In the genomic region with DNA sequence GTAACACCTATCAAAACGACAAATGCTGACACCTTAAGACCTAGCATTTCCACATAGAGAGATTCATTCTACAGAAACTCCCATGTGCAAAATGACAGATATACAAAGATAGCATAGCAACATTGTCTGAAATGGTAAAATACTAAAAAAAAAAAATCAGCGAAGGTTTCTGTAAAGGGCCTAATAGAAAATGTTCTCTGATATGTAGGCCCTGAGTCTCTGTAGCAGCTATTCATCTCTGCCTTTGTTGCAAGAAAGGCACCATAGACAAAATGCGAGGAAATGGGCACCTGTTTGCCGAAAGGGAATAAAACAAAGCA, we compare ENCODE assay signal across 8 cellular contexts. TPM values are rescaled to one million over a fixed set of nuclear protein-coding genes. Genes with fewer than 3 reads are reported as not detected.
A peak's percentile ranks its signal among the peaks of the same experiment; 100 is the strongest.
DNase-seq lines count a peak whose midpoint lies in the region; ATAC-seq and TF ChIP-seq lines count a peak whose summit lies in the region.

No MANE protein-coding gene starts in this region.

- H3K4me3 Mint-ChIP-seq in activated CD4-positive, alpha-beta T cell treated with anti-CD3 and anti-CD28 coated beads, Interleukin-2, amount 10 ng/mL, durations not matched to agents 7 days and 5 days: peak overlapping the region; percentile 91
- H3K4me3 Mint-ChIP-seq in activated CD4-positive, alpha-beta memory T cell treated with anti-CD3 and anti-CD28 coated beads for 36 hours: peak overlapping the region; percentile 76

- intact Hi-C loops in activated CD4-positive, alpha-beta memory T cell treated with anti-CD3 and anti-CD28 coated beads for 36 hours (cut with micrococcal nuclease): loop anchor here (10.0 kb wide), 1 partner anchor 421 kb away; the partner anchor contains the start of gene POLG
- intact Hi-C loops in stomach (cut with DNase I; ENCODE audit: low total_unique reads): no loop called here

- H3K9me3 ChIP-seq in hepatocyte (ENCODE audit: low read depth) (no peaks in the 10 kb centered on the region), stomach (no peaks in the 10 kb centered on the region)

- H3K4me1 Mint-ChIP-seq in activated CD4-positive, alpha-beta T cell treated with anti-CD3 and anti-CD28 coated beads, Interleukin-2, amount 10 ng/mL, durations not matched to agents 7 days and 5 days: peaks cover 25% of the 10 kb centered on the region
- H3K4me1 Mint-ChIP-seq in activated CD4-positive, alpha-beta memory T cell treated with anti-CD3 and anti-CD28 coated beads for 36 hours (ENCODE audit: low read depth): peaks cover 20% of the 10 kb centered on the region

- H2AFZ ChIP-seq in hepatocyte: peak overlapping the region; percentile 64

- POLR2A ChIA-PET in activated CD4-positive, alpha-beta T cell treated with anti-CD3 and anti-CD28 coated beads, Interleukin-2, amount 10 ng/mL, durations not matched to agents 7 days and 5 days (lab: Charles Lee): no interaction called here
- POLR2A ChIA-PET in activated CD4-positive, alpha-beta memory T cell treated with anti-CD3 and anti-CD28 coated beads for 36 hours (lab: Charles Lee): no interaction called here

- no peak for TF ChIP-seq POLR2A in stomach (IDR thresholded peaks at IDR 0.05)

- no peak for DNase-seq in activated CD4-positive, alpha-beta T cell treated with anti-CD3 and anti-CD28 coated beads, Interleukin-2, amount 10 ng/mL, durations not matched to agents 7 days and 5 days
- no peak for DNase-seq in activated CD4-positive, alpha-beta T cell treated with anti-CD3 and anti-CD28 coated beads, Interleukin-2, amount 50 U/mL, for 4 hours
- DNase-seq in activated CD4-positive, alpha-beta memory T cell treated with anti-CD3 and anti-CD28 coated beads for 36 hours: no peak
- DNase-seq in hepatocyte (ENCODE audit: low spot score) (no peak), stomach (no peak)

- no peaks in the 10 kb centered on the region for H3K9me3 Mint-ChIP-seq in activated CD4-positive, alpha-beta T cell treated with anti-CD3 and anti-CD28 coated beads, Interleukin-2, amount 10 ng/mL, durations not matched to agents 7 days and 5 days
- no peaks in the 10 kb centered on the region for H3K9me3 Mint-ChIP-seq in activated CD4-positive, alpha-beta memory T cell treated with anti-CD3 and anti-CD28 coated beads for 36 hours

- peaks cover 41% of the 10 kb centered on the region for H3K79me2 ChIP-seq in hepatocyte

- H3K4me3 ChIP-seq in hepatocyte (peak overlapping the region; percentile 91), stomach (peak overlapping the region; percentile 54 to 87 (median 76))

- peaks cover 2% of the 10 kb centered on the region for H3K27me3 Mint-ChIP-seq in activated CD4-positive, alpha-beta T cell treated with anti-CD3 and anti-CD28 coated beads, Interleukin-2, amount 10 ng/mL, durations not matched to agents 7 days and 5 days
- peaks cover 2% of the 10 kb centered on the region for H3K27me3 Mint-ChIP-seq in activated CD4-positive, alpha-beta memory T cell treated with anti-CD3 and anti-CD28 coated beads for 36 hours

- peaks cover 10% of the 10 kb centered on the region for H3K36me3 Mint-ChIP-seq in activated CD4-positive, alpha-beta T cell treated with anti-CD3 and anti-CD28 coated beads, Interleukin-2, amount 10 ng/mL, durations not matched to agents 7 days and 5 days (ENCODE audit: low read depth)
- H3K36me3 Mint-ChIP-seq in activated CD4-positive, alpha-beta memory T cell treated with anti-CD3 and anti-CD28 coated beads for 36 hours: no peaks in the 10 kb centered on the region

- TF ChIP-seq EP300 in stomach (IDR thresholded peaks at IDR 0.05): no peak

- H3K4me1 ChIP-seq in hepatocyte (ENCODE audit: insufficient read depth) (peaks cover 17% of the 10 kb centered on the region), stomach (peaks cover 11 to 48% (median 28%) of the 10 kb centered on the region in 4 donors)

- H3K9me2 ChIP-seq in hepatocyte (replicated peaks; ENCODE audit: insufficient read depth): no peaks in the 10 kb centered on the region

- peak overlapping the region; percentile 95 for H3K27ac Mint-ChIP-seq in activated CD4-positive, alpha-beta T cell treated with anti-CD3 and anti-CD28 coated beads, Interleukin-2, amount 10 ng/mL, durations not matched to agents 7 days and 5 days
- H3K27ac Mint-ChIP-seq in activated CD4-positive, alpha-beta memory T cell treated with anti-CD3 and anti-CD28 coated beads for 36 hours: no peak overlapping the region

- H3K4me2 ChIP-seq in hepatocyte: peak overlapping the region; percentile 77

- no peaks in the 10 kb centered on the region for H3K36me3 ChIP-seq in hepatocyte (replicated peaks; ENCODE audit: insufficient read depth, low read depth)
- peaks cover 3 to 15% (median 14%) of the 10 kb centered on the region in 4 donors for H3K36me3 ChIP-seq in stomach

- H3K27ac ChIP-seq in hepatocyte: peak overlapping the region; percentile 94
- peak overlapping the region in 3 of 5 donors; percentile 78 to 85 (median 82) for H3K27ac ChIP-seq in stomach

- H3K27me3 ChIP-seq in hepatocyte (no peaks in the 10 kb centered on the region), stomach (peaks cover 0 to 5% (median 0%) of the 10 kb centered on the region in 3 donors)

- ATAC-seq in GM18873 (IDR thresholded peaks at IDR 0.05; ENCODE audit: low FRiP score, unreplicated experiment) (no peak), GM19463 (IDR thresholded peaks at IDR 0.05; ENCODE audit: unreplicated experiment) (no peak), GM21423 (IDR thresholded peaks at IDR 0.05; ENCODE audit: unreplicated experiment) (no peak)

- peaks cover 2% of the 10 kb centered on the region for H4K20me1 ChIP-seq in hepatocyte (ENCODE audit: insufficient read depth, poor library complexity, severe bottlenecking)

- CTCF ChIA-PET in activated CD4-positive, alpha-beta T cell treated with anti-CD3 and anti-CD28 coated beads, Interleukin-2, amount 10 ng/mL, durations not matched to agents 7 days and 5 days (lab: Charles Lee): interaction anchor here (1.0 to 7.7 kb wide), 2 partner anchors 9 kb away, joined by 7 to 45 read pairs; no protein-coding TSS in a partner anchor
- CTCF ChIA-PET in activated CD4-positive, alpha-beta memory T cell treated with anti-CD3 and anti-CD28 coated beads for 36 hours (lab: Charles Lee): interaction anchor here (0.7 to 1.5 kb wide), 2 partner anchors 9 to 447 kb away, joined by 3 to 10 read pairs; partner anchors contain the start of genes MRPL46 and MRPS11

- TF ChIP-seq CTCF in hepatocyte (IDR thresholded peaks at IDR 0.05; ENCODE audit: poor library complexity): no peak
- no peak for TF ChIP-seq CTCF in stomach (IDR thresholded peaks at IDR 0.05)

- 66% methylated on average over 4 of the region's 4 CpGs for WGBS in hepatocyte (ENCODE audit: low lambda C conversion rate, missing lambda C conversion rate)
- 40 to 57% (median 53%) methylated on average over 4 of the region's 4 CpGs for WGBS in stomach, 5 donors

RNA-seq across cellular contexts. Expression of gene MFGE8, which starts 0.6 kb away (rescaled TPM):
- total RNA-seq in activated CD4-positive, alpha-beta T cell treated with anti-CD3 and anti-CD28 coated beads, Interleukin-2, amount 10 ng/mL, durations not matched to agents 7 days and 5 days: 10 to 100 TPM; 57.9 to 58.5 TPM
- 10 to 100 TPM; 13.7 to 16.4 TPM for total RNA-seq in activated CD4-positive, alpha-beta memory T cell treated with anti-CD3 and anti-CD28 coated beads for 36 hours
- 337 and 471 TPM in 2 replicates for total RNA-seq in hepatocyte
- polyA plus RNA-seq in hepatocyte: 569 and 611 TPM in 2 replicates
- 100 to 1,000 TPM in 3 of 5 donors, 10 to 100 TPM in 2; 64.3 to 380 (median 109) TPM for total RNA-seq in stomach
- polyA plus RNA-seq in stomach: 10 to 100 TPM; 39.3 to 62.2 (median 46.8) TPM

RNA-seq across cellular contexts. Expression of gene HAPLN3, which starts 18.5 kb away (rescaled TPM):
- total RNA-seq in activated CD4-positive, alpha-beta T cell treated with anti-CD3 and anti-CD28 coated beads, Interleukin-2, amount 10 ng/mL, durations not matched to agents 7 days and 5 days: 10 to 100 TPM; 75.4 to 86.1 TPM
- total RNA-seq in activated CD4-positive, alpha-beta memory T cell treated with anti-CD3 and anti-CD28 coated beads for 36 hours: 10 to 100 TPM; 44.7 to 47.1 TPM
- total RNA-seq in hepatocyte (4.1 and 4.2 TPM in 2 replicates), stomach (10 to 100 TPM in 1 of 5 donors, 1 to 10 TPM in 3, not detected in 1; 2.9 to 33.9 (median 7.4) TPM)
- polyA plus RNA-seq in hepatocyte (6.6 and 7.2 TPM in 2 replicates), stomach (1 to 10 TPM in 1 of 3 donors, under 1 TPM in 2; 0.61 to 6.4 (median 1.00) TPM)
